8 cellular contexts compared by ENCODE assay signal in the genomic region with DNA sequence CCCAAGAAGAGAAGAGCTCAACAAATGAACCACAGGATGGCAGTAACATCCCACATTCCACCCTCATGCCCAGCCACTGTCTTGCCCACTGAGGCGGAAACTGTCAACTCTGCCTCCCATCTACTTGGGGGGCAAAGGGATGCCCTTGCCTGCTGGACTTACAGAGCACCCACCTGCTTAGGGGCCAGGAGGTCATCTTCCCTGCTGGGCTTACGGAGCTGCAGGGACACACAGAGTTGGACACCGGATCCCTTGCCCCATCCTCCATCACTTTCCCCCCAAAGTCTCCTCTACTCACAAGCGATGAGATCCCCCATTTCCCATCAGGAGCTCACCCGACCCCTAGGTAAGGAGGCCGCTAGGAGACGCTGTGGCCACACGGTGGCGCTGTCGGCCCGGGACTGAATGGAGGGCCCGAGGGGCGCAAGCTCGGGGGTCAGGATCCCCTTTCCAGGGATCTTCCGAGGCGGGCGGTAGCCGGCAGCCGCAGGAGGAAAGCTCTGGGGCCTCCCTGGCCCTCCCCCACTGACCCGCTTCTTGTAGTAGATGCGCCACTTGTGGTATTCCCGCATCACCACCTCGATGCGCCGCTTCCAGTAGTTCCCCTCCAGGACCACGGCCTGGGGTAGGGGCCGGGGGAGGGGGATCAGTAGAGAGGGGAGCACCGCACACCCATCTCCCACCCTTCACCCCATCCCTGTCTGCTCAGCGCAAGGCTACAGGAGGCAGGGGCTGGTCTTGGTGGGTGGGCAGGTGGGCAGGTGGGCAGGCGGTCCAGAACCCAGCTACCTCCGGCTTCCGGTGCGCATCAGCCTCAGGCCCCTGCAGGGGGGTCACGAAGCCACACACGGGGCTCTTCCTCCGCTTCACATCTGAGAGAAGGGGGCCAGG. TPM values are rescaled to one million over a fixed set of nuclear protein-coding genes. Genes with fewer than 3 reads are reported as not detected.
DNase-seq lines count a peak whose midpoint lies in the region; ATAC-seq, FAIRE-seq and TF ChIP-seq lines count a peak whose summit lies in the region.

No MANE protein-coding gene starts in this region.

- no peak for ATAC-seq in GM19397 (IDR thresholded peaks at IDR 0.05; ENCODE audit: unreplicated experiment)
- ATAC-seq in omental fat pad (ENCODE audit: low FRiP score), result no peak

- FAIRE-seq in HTR-8/SVneo (lab: Jason Lieb, UNC), result no peak

- peak in 1 of 3 donors; percentile 73 for TF ChIP-seq CTCF in omental fat pad (IDR thresholded peaks at IDR 0.05)

- DNase-seq in CMK (ENCODE audit: low read depth) (peak; percentile 20), HTR-8/SVneo (ENCODE audit: insufficient read length, low spot score) (peak; percentile 59), T follicular helper cell (ENCODE audit: low read depth) (peak; percentile 46), hepatic stellate cell (ENCODE audit: low spot score) (peak; percentile 84), omental fat pad (ENCODE audit: low spot score) (no peak)
- peak; percentile 49 for DNase-seq in activated naive CD8-positive, alpha-beta T cell treated with anti-CD3 and anti-CD28 coated beads, Interleukin-2, amount 50 U/mL, for 16 hours (ENCODE audit: low read depth, low spot score)
- DNase-seq in stimulated activated CD4-positive, alpha-beta T cell treated with anti-CD3 and anti-CD28 coated beads, Interleukin-12 subunit alpha, Interleukin-12 subunit beta, amount 100 ng/mL, for 4 hours, result peak; percentile 71

RNA-seq across cellular contexts. Expression of a gene that starts 17.3 kb away (rescaled TPM):
- 100 to 1,000 TPM in 1 of 4 donors, 10 to 100 TPM in 3; 37.3 to 217 (median 54.5) TPM for total RNA-seq in omental fat pad

RNA-seq across cellular contexts. Expression of a gene that starts 28.7 kb away (rescaled TPM):
- total RNA-seq in omental fat pad, result 10 to 100 TPM; 29.5 to 51.6 (median 40.1) TPM

RNA-seq across cellular contexts. Expression of a gene that starts 49.6 kb away (rescaled TPM):
- 10 to 100 TPM; 51.9 to 91.9 (median 78.3) TPM for total RNA-seq in omental fat pad
